1 cellular context compared by ENCODE assay signal in the genomic region with DNA sequence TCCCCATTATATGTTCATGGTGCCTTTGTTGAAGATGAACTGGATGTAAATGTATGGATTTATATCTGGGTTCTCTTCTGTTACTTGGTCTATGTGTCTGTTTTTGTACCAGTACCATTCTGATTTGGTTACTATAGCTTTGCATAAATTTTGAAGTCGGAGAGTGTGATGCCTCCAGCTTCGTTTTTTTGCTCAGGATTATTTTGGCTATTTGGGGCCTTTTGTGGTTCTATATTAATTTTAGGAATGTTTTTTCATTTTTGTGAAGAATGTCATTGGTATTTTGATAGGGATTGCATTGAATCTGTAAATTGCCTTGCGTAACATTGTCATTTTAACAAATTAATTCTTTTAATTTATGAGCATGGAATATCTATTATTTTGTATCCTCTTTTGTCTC.
TF ChIP-seq lines count a peak whose summit lies in the region.

No MANE protein-coding gene starts in this region.

TF ChIP-seq in IMR-90, 13 proteins besides CTCF, POLR2A, EP300 and RAD21 (continued from another document):
- TF ChIP-seq ELK1 (IDR thresholded peaks at IDR 0.05; ENCODE audit: borderline replicate concordance, low read depth, low read length) (no peak), USF2 (IDR thresholded peaks at IDR 0.05; ENCODE audit: low read depth, low read length) (no peak)
